ENCODE assay signal across 1 cellular context in genomic region chr19:39641773-39642172, GRCh38.
TF ChIP-seq lines count a peak whose summit lies in the region.

No MANE protein-coding gene starts in this region.

TF ChIP-seq in HepG2, 621 proteins besides CTCF, POLR2A, EP300 and RAD21 (continued from another document and continues in another):
- TF ChIP-seq HNF1A (IDR thresholded peaks at IDR 0.05; ENCODE audit: low read depth), result peak; percentile 79
- TF ChIP-seq HNF1A (CRISPR knock-in tag; IDR thresholded peaks at IDR 0.05; ENCODE audit: borderline replicate concordance), result peak; percentile 89
- TF ChIP-seq TARDBP (CRISPR knock-in tag; IDR thresholded peaks at IDR 0.05), result no peak
- TF ChIP-seq YEATS4 (CRISPR knock-in tag; IDR thresholded peaks at IDR 0.05; ENCODE audit: borderline replicate concordance), result no peak
- TF ChIP-seq ATF7-NPFF (CRISPR knock-in tag; IDR thresholded peaks at IDR 0.05; ENCODE audit: low read depth), result no peak
- TF ChIP-seq GATAD2A (CRISPR knock-in tag; IDR thresholded peaks at IDR 0.05), result 0 out of 2 replicates have a peak, but pooled peaks have one; percentile 29
- peak; percentile 65 for TF ChIP-seq TFE3 (CRISPR knock-in tag; IDR thresholded peaks at IDR 0.05)
- TF ChIP-seq MEF2D (CRISPR knock-in tag; IDR thresholded peaks at IDR 0.05), result no peak
- TF ChIP-seq ZNF646 (CRISPR knock-in tag; IDR thresholded peaks at IDR 0.05), result no peak
- TF ChIP-seq LCORL (IDR thresholded peaks at IDR 0.05), result no peak
- TF ChIP-seq LCORL (CRISPR knock-in tag; IDR thresholded peaks at IDR 0.05), result no peak
- no peak for TF ChIP-seq SMARCC2 (IDR thresholded peaks at IDR 0.05)
- TF ChIP-seq STAG1 (CRISPR knock-in tag; IDR thresholded peaks at IDR 0.05), result no peak
- no peak for TF ChIP-seq POLR2AphosphoS5 (IDR thresholded peaks at IDR 0.05; ENCODE audit: low read depth, low read length)
- TF ChIP-seq ZNF33A (CRISPR knock-in tag; IDR thresholded peaks at IDR 0.05; ENCODE audit: borderline replicate concordance), result no peak
- no peak for TF ChIP-seq ZNF430 (CRISPR knock-in tag; IDR thresholded peaks at IDR 0.05)
- no peak for TF ChIP-seq ERF (CRISPR knock-in tag; IDR thresholded peaks at IDR 0.05)
- TF ChIP-seq ZNF30 (CRISPR knock-in tag; IDR thresholded peaks at IDR 0.05), result no peak
- no peak for TF ChIP-seq ZNF800 (CRISPR knock-in tag; IDR thresholded peaks at IDR 0.05)
- no peak for TF ChIP-seq ZSCAN12 (CRISPR knock-in tag; IDR thresholded peaks at IDR 0.05)
- no peak for TF ChIP-seq ZBTB42 (CRISPR knock-in tag; IDR thresholded peaks at IDR 0.05)
- no peak for TF ChIP-seq ZNF407 (CRISPR knock-in tag; IDR thresholded peaks at IDR 0.05; ENCODE audit: not compliant biosample characterization)
- TF ChIP-seq ZFP36 (IDR thresholded peaks at IDR 0.05; ENCODE audit: borderline replicate concordance, low read depth, low read length, partially characterized antibody), result no peak
- TF ChIP-seq CENPT (CRISPR knock-in tag; IDR thresholded peaks at IDR 0.05; ENCODE audit: low read depth), result no peak
- no peak for TF ChIP-seq ZBTB8A (CRISPR knock-in tag; IDR thresholded peaks at IDR 0.05; ENCODE audit: borderline replicate concordance, low read depth)
- TF ChIP-seq ARID5B (CRISPR knock-in tag; IDR thresholded peaks at IDR 0.05), result peak; percentile 54
